Comparison of ENCODE assay signal across 1 cellular context in genomic region chr3:179734497-179735281, GRCh38.
TF ChIP-seq lines count a peak whose summit lies in the region.

No MANE protein-coding gene starts in this region.

TF ChIP-seq in HepG2, 621 proteins besides CTCF, POLR2A, EP300 and RAD21 (continued from another document and continues in another):
- TF ChIP-seq ARID4A (CRISPR knock-in tag; IDR thresholded peaks at IDR 0.05; ENCODE audit: borderline replicate concordance) = no peak
- TF ChIP-seq ZSCAN29 (CRISPR knock-in tag; conservative IDR thresholded peaks at IDR 0.05) = no peak
- TF ChIP-seq ZFP62 (CRISPR knock-in tag; IDR thresholded peaks at IDR 0.05) = no peak
- TF ChIP-seq ZNF512B (CRISPR knock-in tag; IDR thresholded peaks at IDR 0.05; ENCODE audit: borderline replicate concordance) = no peak
- no peak for TF ChIP-seq ZNF891 (CRISPR knock-in tag; IDR thresholded peaks at IDR 0.05)
- TF ChIP-seq MED8 (CRISPR knock-in tag; IDR thresholded peaks at IDR 0.05; ENCODE audit: insufficient replicate concordance) = no peak
- no peak for TF ChIP-seq SATB2 (CRISPR knock-in tag; IDR thresholded peaks at IDR 0.05)
- no peak for TF ChIP-seq ZNF431 (CRISPR knock-in tag; IDR thresholded peaks at IDR 0.05; ENCODE audit: borderline replicate concordance, low read depth)
- TF ChIP-seq, protein P1, sequence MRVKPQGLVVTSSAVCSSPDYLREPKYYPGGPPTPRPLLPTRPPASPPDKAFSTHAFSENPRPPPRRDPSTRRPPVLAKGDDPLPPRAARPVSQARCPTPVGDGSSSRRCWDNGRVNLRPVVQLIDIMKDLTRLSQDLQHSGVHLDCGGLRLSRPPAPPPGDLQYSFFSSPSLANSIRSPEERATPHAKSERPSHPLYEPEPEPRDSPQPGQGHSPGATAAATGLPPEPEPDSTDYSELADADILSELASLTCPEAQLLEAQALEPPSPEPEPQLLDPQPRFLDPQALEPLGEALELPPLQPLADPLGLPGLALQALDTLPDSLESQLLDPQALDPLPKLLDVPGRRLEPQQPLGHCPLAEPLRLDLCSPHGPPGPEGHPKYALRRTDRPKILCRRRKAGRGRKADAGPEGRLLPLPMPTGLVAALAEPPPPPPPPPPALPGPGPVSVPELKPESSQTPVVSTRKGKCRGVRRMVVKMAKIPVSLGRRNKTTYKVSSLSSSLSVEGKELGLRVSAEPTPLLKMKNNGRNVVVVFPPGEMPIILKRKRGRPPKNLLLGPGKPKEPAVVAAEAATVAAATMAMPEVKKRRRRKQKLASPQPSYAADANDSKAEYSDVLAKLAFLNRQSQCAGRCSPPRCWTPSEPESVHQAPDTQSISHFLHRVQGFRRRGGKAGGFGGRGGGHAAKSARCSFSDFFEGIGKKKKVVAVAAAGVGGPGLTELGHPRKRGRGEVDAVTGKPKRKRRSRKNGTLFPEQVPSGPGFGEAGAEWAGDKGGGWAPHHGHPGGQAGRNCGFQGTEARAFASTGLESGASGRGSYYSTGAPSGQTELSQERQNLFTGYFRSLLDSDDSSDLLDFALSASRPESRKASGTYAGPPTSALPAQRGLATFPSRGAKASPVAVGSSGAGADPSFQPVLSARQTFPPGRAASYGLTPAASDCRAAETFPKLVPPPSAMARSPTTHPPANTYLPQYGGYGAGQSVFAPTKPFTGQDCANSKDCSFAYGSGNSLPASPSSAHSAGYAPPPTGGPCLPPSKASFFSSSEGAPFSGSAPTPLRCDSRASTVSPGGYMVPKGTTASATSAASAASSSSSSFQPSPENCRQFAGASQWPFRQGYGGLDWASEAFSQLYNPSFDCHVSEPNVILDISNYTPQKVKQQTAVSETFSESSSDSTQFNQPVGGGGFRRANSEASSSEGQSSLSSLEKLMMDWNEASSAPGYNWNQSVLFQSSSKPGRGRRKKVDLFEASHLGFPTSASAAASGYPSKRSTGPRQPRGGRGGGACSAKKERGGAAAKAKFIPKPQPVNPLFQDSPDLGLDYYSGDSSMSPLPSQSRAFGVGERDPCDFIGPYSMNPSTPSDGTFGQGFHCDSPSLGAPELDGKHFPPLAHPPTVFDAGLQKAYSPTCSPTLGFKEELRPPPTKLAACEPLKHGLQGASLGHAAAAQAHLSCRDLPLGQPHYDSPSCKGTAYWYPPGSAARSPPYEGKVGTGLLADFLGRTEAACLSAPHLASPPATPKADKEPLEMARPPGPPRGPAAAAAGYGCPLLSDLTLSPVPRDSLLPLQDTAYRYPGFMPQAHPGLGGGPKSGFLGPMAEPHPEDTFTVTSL (CRISPR knock-in tag; IDR thresholded peaks at IDR 0.05; ENCODE audit: borderline replicate concordance) = peak; percentile 90; the same call in 1 of the 2 replicates
- TF ChIP-seq, protein P2, sequence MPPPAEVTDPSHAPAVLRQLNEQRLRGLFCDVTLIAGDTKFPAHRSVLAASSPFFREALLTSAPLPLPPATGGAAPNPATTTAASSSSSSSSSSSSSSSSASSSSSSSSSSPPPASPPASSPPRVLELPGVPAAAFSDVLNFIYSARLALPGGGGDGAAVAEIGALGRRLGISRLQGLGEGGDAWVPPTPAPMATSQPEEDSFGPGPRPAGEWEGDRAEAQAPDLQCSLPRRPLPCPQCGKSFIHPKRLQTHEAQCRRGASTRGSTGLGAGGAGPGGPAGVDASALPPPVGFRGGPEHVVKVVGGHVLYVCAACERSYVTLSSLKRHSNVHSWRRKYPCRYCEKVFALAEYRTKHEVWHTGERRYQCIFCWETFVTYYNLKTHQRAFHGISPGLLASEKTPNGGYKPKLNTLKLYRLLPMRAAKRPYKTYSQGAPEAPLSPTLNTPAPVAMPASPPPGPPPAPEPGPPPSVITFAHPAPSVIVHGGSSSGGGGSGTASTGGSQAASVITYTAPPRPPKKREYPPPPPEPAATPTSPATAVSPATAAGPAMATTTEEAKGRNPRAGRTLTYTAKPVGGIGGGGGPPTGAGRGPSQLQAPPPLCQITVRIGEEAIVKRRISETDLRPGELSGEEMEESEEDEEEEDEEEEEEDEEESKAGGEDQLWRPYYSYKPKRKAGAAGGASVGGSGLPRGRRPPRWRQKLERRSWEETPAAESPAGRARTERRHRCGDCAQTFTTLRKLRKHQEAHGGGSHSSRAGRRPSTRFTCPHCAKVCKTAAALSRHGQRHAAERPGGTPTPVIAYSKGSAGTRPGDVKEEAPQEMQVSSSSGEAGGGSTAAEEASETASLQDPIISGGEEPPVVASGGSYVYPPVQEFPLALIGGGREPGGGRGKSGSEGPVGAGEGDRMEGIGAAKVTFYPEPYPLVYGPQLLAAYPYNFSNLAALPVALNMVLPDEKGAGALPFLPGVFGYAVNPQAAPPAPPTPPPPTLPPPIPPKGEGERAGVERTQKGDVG (CRISPR knock-in tag; IDR thresholded peaks at IDR 0.05; ENCODE audit: borderline replicate concordance) = no peak
- 0 out of 2 replicates have a peak, but pooled peaks have one; percentile 30 for TF ChIP-seq PITX1 (CRISPR knock-in tag; IDR thresholded peaks at IDR 0.05)
- TF ChIP-seq KDM5A (IDR thresholded peaks at IDR 0.05; ENCODE audit: borderline replicate concordance, low read length) = no peak
- TF ChIP-seq HNF4G (IDR thresholded peaks at IDR 0.05; ENCODE audit: borderline replicate concordance, low read depth, low read length) = peak; percentile 50; the same call in 1 of the 2 replicates
- TF ChIP-seq HNF4G (CRISPR knock-in tag; IDR thresholded peaks at IDR 0.05; ENCODE audit: borderline replicate concordance, low read depth) = no peak; the same call in 1 of the 2 replicates
- no peak for TF ChIP-seq HDAC6 (IDR thresholded peaks at IDR 0.05; ENCODE audit: low read depth, low read length)
- no peak for TF ChIP-seq ZNF354B (CRISPR knock-in tag; IDR thresholded peaks at IDR 0.05)
- no peak for TF ChIP-seq ZMYM4 (CRISPR knock-in tag; IDR thresholded peaks at IDR 0.05)
- no peak for TF ChIP-seq ZNF577 (CRISPR knock-in tag; IDR thresholded peaks at IDR 0.05; ENCODE audit: borderline replicate concordance, low read depth)
- TF ChIP-seq ZSCAN12 (CRISPR knock-in tag; IDR thresholded peaks at IDR 0.05) = no peak
- TF ChIP-seq, protein P3, sequence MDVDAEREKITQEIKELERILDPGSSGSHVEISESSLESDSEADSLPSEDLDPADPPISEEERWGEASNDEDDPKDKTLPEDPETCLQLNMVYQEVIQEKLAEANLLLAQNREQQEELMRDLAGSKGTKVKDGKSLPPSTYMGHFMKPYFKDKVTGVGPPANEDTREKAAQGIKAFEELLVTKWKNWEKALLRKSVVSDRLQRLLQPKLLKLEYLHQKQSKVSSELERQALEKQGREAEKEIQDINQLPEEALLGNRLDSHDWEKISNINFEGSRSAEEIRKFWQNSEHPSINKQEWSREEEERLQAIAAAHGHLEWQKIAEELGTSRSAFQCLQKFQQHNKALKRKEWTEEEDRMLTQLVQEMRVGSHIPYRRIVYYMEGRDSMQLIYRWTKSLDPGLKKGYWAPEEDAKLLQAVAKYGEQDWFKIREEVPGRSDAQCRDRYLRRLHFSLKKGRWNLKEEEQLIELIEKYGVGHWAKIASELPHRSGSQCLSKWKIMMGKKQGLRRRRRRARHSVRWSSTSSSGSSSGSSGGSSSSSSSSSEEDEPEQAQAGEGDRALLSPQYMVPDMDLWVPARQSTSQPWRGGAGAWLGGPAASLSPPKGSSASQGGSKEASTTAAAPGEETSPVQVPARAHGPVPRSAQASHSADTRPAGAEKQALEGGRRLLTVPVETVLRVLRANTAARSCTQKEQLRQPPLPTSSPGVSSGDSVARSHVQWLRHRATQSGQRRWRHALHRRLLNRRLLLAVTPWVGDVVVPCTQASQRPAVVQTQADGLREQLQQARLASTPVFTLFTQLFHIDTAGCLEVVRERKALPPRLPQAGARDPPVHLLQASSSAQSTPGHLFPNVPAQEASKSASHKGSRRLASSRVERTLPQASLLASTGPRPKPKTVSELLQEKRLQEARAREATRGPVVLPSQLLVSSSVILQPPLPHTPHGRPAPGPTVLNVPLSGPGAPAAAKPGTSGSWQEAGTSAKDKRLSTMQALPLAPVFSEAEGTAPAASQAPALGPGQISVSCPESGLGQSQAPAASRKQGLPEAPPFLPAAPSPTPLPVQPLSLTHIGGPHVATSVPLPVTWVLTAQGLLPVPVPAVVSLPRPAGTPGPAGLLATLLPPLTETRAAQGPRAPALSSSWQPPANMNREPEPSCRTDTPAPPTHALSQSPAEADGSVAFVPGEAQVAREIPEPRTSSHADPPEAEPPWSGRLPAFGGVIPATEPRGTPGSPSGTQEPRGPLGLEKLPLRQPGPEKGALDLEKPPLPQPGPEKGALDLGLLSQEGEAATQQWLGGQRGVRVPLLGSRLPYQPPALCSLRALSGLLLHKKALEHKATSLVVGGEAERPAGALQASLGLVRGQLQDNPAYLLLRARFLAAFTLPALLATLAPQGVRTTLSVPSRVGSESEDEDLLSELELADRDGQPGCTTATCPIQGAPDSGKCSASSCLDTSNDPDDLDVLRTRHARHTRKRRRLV (CRISPR knock-in tag; IDR thresholded peaks at IDR 0.05) = no peak
- no peak for TF ChIP-seq MXD4 (CRISPR knock-in tag; IDR thresholded peaks at IDR 0.05)
- TF ChIP-seq ZHX1 (CRISPR knock-in tag; IDR thresholded peaks at IDR 0.05; ENCODE audit: low read depth) = no peak
- no peak; the same call in 1 of the 2 replicates for TF ChIP-seq NCOR1 (IDR thresholded peaks at IDR 0.05; ENCODE audit: borderline replicate concordance, low read length)
- TF ChIP-seq ZNF737 (CRISPR knock-in tag; IDR thresholded peaks at IDR 0.05; ENCODE audit: borderline replicate concordance) = no peak
- TF ChIP-seq ISX (CRISPR knock-in tag; conservative IDR thresholded peaks at IDR 0.05) = no peak
- TF ChIP-seq ZNF563 (CRISPR knock-in tag; IDR thresholded peaks at IDR 0.05) = no peak
- no peak for TF ChIP-seq ZNF614 (CRISPR knock-in tag; IDR thresholded peaks at IDR 0.05; ENCODE audit: borderline replicate concordance)
- no peak for TF ChIP-seq HHEX (CRISPR knock-in tag; IDR thresholded peaks at IDR 0.05)
- TF ChIP-seq, protein P4, sequence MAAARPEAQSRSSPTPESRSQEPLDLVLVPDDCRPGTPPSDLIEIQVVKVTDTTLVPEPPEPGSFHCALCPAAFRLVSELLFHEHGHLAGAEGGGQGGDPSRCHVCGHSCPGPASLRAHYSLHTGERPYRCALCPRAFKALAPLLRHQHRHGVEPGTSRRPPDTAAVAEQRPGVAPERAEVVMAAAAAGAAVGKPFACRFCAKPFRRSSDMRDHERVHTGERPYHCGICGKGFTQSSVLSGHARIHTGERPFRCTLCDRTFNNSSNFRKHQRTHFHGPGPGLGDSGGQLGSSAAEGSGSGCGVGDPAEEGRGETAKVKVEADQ (CRISPR knock-in tag; IDR thresholded peaks at IDR 0.05; ENCODE audit: borderline replicate concordance) = no peak
